ENCODE assay signal across 14 cellular contexts in the genomic region with DNA sequence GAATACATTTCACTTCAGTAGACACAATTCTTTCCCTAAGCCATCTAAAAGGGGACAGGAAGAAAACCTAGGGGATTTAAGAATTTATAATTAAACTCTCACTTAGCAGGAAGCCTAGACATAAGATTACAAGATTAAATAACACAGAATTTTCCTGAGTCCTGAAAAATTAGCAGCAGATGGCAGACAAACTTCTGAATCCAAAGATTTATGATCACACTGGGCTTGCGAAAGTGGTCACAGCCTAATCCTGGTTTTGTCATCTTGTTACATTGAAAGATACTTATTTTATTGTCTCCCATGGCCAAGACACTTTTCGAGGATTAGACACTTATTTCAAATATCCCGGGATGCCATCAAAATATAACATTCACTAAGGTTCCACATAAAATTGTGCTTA. TPM values are rescaled to one million over a fixed set of nuclear protein-coding genes. Genes with fewer than 3 reads are reported as not detected.
DNase-seq lines count a peak whose midpoint lies in the region; TF ChIP-seq lines count a peak whose summit lies in the region.
"Had no signal": no experiment of that assay in that cellular context is flagged by ENCODE, and none has a peak within 500 bp of the region (broad histone marks: within the 10 kb centered on the region; RNA-seq: fewer than 3 reads in every experiment).

No MANE protein-coding gene starts in this region.

- H3K4me3 ChIP-seq in colonic mucosa = no peak overlapping the region
- H3K4me3 ChIP-seq in neutrophil (ENCODE audit: low read depth in 1 of 2, low read length in 1 of 2) = peak overlapping the region; percentile 76 to 91

- H3K4me1 ChIP-seq in colonic mucosa (peaks cover 21% of the 10 kb centered on the region), neutrophil (ENCODE audit: control insufficient read depth in 1 of 2, insufficient read depth in 1 of 2, low read depth in 1 of 2, low read length in 1 of 2) (peaks cover 87 to 89% of the 10 kb centered on the region in 2 experiments)

- peaks cover 27% of the 10 kb centered on the region for H3K36me3 Mint-ChIP-seq in Calu3 (ENCODE audit: insufficient read depth, unreplicated experiment)

- DNase-seq in Calu3 (no peak), NCI-H69 (lab: John Stamatoyannopoulos, UW) (peak; percentile 0), colonic mucosa (no peak), Kasumi-1 (lab: John Stamatoyannopoulos, UW) (no peak), islet precursor cell (no peak), T1000 (lab: John Stamatoyannopoulos, UW) (no peak), NAMALWA (ENCODE audit: low spot score) (no peak)
- DNase-seq: activated CD4-positive, alpha-beta T cell treated with anti-CD3 and anti-CD28 coated beads for 36 hours; C1 segment of cervical spinal cord; NCI-H187 treated with DMSO at 0.1 percent for 48 hours; stimulated activated naive CD4-positive, alpha-beta T cell treated with Interleukin-2 at 50 U/mL for 16 hours had no signal

- H3K9me3 Mint-ChIP-seq in Calu3 (ENCODE audit: low read depth, unreplicated experiment) = no peaks in the 10 kb centered on the region
- H3K9me3 Mint-ChIP-seq: T-helper 1 cell treated with Interleukin-12 subunit alpha and Interleukin-12 subunit beta and Interleukin-4 antibody, amounts not matched to agents 30 μg/mL and 1 μg/mL, for 36 hours had no signal

- H3K4me3 Mint-ChIP-seq in Calu3 (ENCODE audit: low read depth, unreplicated experiment) = no peak overlapping the region
- H3K4me3 Mint-ChIP-seq: activated CD4-positive, alpha-beta T cell treated with anti-CD3 and anti-CD28 coated beads for 36 hours; T-helper 1 cell treated with Interleukin-12 subunit alpha and Interleukin-12 subunit beta and Interleukin-4 antibody, amounts not matched to agents 30 μg/mL and 1 μg/mL, for 36 hours had no signal

- intact Hi-C loops in Calu3 (cut with micrococcal nuclease; ENCODE audit: unreplicated experiment) = no loop called here
- intact Hi-C loops in colonic mucosa (cut with DNase I) = no loop called here

- no peaks in the 10 kb centered on the region for H3K27me3 Mint-ChIP-seq in Calu3 (ENCODE audit: unreplicated experiment)
- H3K27me3 Mint-ChIP-seq: activated CD4-positive, alpha-beta T cell treated with anti-CD3 and anti-CD28 coated beads for 36 hours had no signal

- H3K27ac ChIP-seq in colonic mucosa = peak overlapping the region; percentile 88
- H3K27ac ChIP-seq in neutrophil = peak overlapping the region; percentile 94
- H3K27ac ChIP-seq: KMS-11 had no signal

- peak overlapping the region in 1 of 2 donors; percentile 7 for H3K9ac ChIP-seq in colonic mucosa (ENCODE audit: low read depth in 2 of 2, low read length in 2 of 2)
- H3K9ac ChIP-seq: KMS-11 had no signal

- H3K4me1 Mint-ChIP-seq in Calu3 (ENCODE audit: low read depth, unreplicated experiment) = peaks cover 15% of the 10 kb centered on the region

- H3K36me3 ChIP-seq in colonic mucosa (no peaks in the 10 kb centered on the region), neutrophil (no peaks in the 10 kb centered on the region)

- H3K9me3 ChIP-seq in colonic mucosa (no peaks in the 10 kb centered on the region), neutrophil (no peaks in the 10 kb centered on the region)

- TF ChIP-seq CTCF in Calu3 (IDR thresholded peaks at IDR 0.05; ENCODE audit: unreplicated experiment) (no peak), colonic mucosa (IDR thresholded peaks at IDR 0.05) (no peak), neutrophil (IDR thresholded peaks at IDR 0.05) (no peak)

- H3K27me3 ChIP-seq in colonic mucosa (no peaks in the 10 kb centered on the region), neutrophil (no peaks in the 10 kb centered on the region)

- CTCF ChIA-PET in Calu3 (lab: Charles Lee) = no interaction called here

- no TSS peak for BruUV-seq in Calu3 (replicated peaks; lab: Mats Ljungman, UMichigan)

- H3K27ac Mint-ChIP-seq in Calu3 (ENCODE audit: unreplicated experiment) = peak overlapping the region; percentile 40
- H3K27ac Mint-ChIP-seq: activated CD4-positive, alpha-beta T cell treated with anti-CD3 and anti-CD28 coated beads for 36 hours had no signal

RNA-seq across cellular contexts. Expression of a gene that starts 2.9 kb away (rescaled TPM):
- total RNA-seq in Calu3 (2022) (32.2 and 33.7 TPM in 2 replicates), colonic mucosa (10 to 100 TPM; 50.0 to 58.4 TPM)

RNA-seq across cellular contexts. Expression of a gene that starts 46.5 kb away (rescaled TPM):
- 14.5 and 15.3 TPM in 2 replicates for total RNA-seq in Calu3 (2022)
- 10 to 100 TPM; 21.1 to 23.0 TPM for total RNA-seq in colonic mucosa
